In the genomic region with DNA sequence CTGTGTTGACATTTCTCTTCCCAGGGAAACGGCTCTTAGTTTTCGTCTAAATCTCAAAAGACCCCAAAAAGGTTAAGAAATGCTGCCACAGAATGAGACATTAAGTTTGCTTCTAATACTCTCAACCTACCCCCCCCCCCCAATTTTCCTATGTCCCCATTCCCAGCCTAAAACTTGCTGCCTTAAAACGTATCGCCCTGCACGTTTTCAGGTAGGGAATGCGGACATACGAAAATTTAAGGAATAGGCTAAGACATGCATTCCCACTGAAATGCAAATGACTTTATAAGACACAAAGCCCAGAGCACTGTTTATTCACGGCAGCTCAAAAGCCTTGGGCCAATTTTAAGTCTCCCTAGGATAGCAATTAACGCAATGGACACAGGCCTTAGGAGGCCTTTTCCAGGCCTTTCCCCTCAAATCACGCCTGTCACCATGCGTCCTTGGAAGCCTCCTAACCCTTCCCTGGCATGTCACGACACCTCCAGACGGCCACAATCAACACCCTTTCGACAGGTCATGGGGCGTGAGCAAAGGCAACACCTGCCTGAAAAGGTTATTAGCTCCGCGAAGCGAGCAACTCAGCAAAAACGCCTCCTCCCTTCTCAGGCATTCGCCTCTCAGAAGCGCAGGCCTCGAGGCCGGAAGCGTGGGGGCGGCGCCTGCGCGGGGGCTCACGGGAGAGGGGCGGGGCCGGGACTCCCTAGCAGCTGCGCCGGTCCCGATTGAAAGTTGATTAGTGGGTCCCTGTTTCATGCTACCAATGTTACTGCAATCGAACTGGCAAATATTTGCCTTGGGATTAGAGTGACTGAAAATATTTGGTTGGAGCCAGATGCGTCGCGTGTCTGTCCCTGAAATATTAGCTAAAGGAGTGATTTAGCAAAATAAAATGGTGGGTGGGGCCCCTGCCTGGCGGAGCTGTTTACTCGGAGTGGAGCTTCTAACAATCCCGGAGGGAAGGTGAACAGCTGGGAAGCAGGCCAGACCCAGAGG, we compare ENCODE assay signal across 13 cellular contexts. TPM values are rescaled to one million over a fixed set of nuclear protein-coding genes. Genes with fewer than 3 reads are reported as not detected.
DNase-seq lines count a peak whose midpoint lies in the region; ATAC-seq and TF ChIP-seq lines count a peak whose summit lies in the region.
"Had no signal": no experiment of that assay in that cellular context is flagged by ENCODE, and none has a peak within 500 bp of the region (broad histone marks: within the 10 kb centered on the region; RNA-seq: fewer than 3 reads in every experiment).

No MANE protein-coding gene starts in this region.

- H2AFZ ChIP-seq in smooth muscle cell (ENCODE audit: low read depth), result no peak overlapping the region

- H3K4me2 ChIP-seq in smooth muscle cell, result no peak overlapping the region

- no peaks in the 10 kb centered on the region for H3F3A ChIP-seq in smooth muscle cell (ENCODE audit: low read depth)

- TF ChIP-seq POLR2A in gastroesophageal sphincter (IDR thresholded peaks at IDR 0.05), result no peak

- intact Hi-C loops in Right ventricle myocardium inferior (cut with DNase I), result no loop called here

- 38 to 68% methylated on average over 14 to 17 of the region's 41 CpGs for WGBS in gastroesophageal sphincter (ENCODE audit: low coverage in 1 of 2), 2 donors
- 77% methylated on average over 40 of the region's 41 CpGs for WGBS in smooth muscle cell (ENCODE audit: low lambda C conversion rate)

- TF ChIP-seq EP300 in gastroesophageal sphincter (IDR thresholded peaks at IDR 0.05), result no peak

- H3K27ac ChIP-seq in gastroesophageal sphincter (peak overlapping the region in 2 of 4 donors; percentile 37 to 56), smooth muscle cell (ENCODE audit: low read depth) (no peak overlapping the region)

- H3K4me3 ChIP-seq in gastroesophageal sphincter (peak overlapping the region; percentile 2 to 41), smooth muscle cell (peak overlapping the region; percentile 13)

- TF ChIP-seq CTCF in gastroesophageal sphincter (IDR thresholded peaks at IDR 0.05), result no peak
- no peak for TF ChIP-seq CTCF in smooth muscle cell (IDR thresholded peaks at IDR 0.05; ENCODE audit: borderline replicate concordance, insufficient read depth, poor library complexity, severe bottlenecking)

- H3K36me3 ChIP-seq in gastroesophageal sphincter (no peaks in the 10 kb centered on the region), smooth muscle cell (ENCODE audit: low read depth) (no peaks in the 10 kb centered on the region)

- H3K9me3 ChIP-seq in gastroesophageal sphincter (peaks cover 0 to 3% (median 0%) of the 10 kb centered on the region in 3 donors), smooth muscle cell (replicated peaks; ENCODE audit: low read depth) (no peaks in the 10 kb centered on the region)

- no peak overlapping the region for H3K9ac ChIP-seq in smooth muscle cell (ENCODE audit: low read depth)

- no peaks in the 10 kb centered on the region for H3K79me2 ChIP-seq in smooth muscle cell (ENCODE audit: low read depth)

- DNase-seq in HuH-7 (ENCODE audit: low spot score) (peak; percentile 76), NCI-H748 treated with DMSO at 0.1 percent for 48 hours (lab: John Stamatoyannopoulos, UW) (peak; percentile 80), smooth muscle cell (lab: John Stamatoyannopoulos, UW; ENCODE audit: unreplicated experiment) (no peak), Right ventricle myocardium inferior (ENCODE audit: missing footprints) (no peak)
- no peak for DNase-seq in stimulated activated CD4-positive, alpha-beta T cell treated with anti-CD3 and anti-CD28 coated beads, Interleukin-2, amount 100 ng/mL, for 24 hours
- DNase-seq: activated CD8-positive, alpha-beta T cell treated with anti-CD3 and anti-CD28 coated beads, Interleukin-2, amount 10 ng/mL, durations not matched to agents 7 days and 5 days; effector CD8-positive, alpha-beta T cell; kidney glomerular epithelial cell; NCI-H2107; stimulated activated CD4-positive, alpha-beta T cell treated with anti-CD3 and anti-CD28 coated beads, Interleukin-4, amount 100 ng/mL, for 24 hours had no signal

- H4K20me1 ChIP-seq in smooth muscle cell (ENCODE audit: low read depth), result no peaks in the 10 kb centered on the region

- peak; percentile 53 for ATAC-seq in gastroesophageal sphincter
- ATAC-seq in GM19035 (IDR thresholded peaks at IDR 0.05; ENCODE audit: unreplicated experiment), result no peak
- ATAC-seq in Right ventricle myocardium inferior, result no peak
- ATAC-seq in GM18511 (IDR thresholded peaks at IDR 0.05; ENCODE audit: unreplicated experiment), result no peak
- ATAC-seq: activated CD8-positive, alpha-beta T cell treated with anti-CD3 and anti-CD28 coated beads, Interleukin-2, amount 10 ng/mL, durations not matched to agents 7 days and 5 days had no signal

- H3K4me1 ChIP-seq in gastroesophageal sphincter (no peaks in the 10 kb centered on the region), smooth muscle cell (ENCODE audit: low read depth) (peaks cover 11% of the 10 kb centered on the region)

- H3K27me3 ChIP-seq in gastroesophageal sphincter (no peaks in the 10 kb centered on the region), smooth muscle cell (ENCODE audit: low read depth) (no peaks in the 10 kb centered on the region)

RNA-seq across cellular contexts. Expression of a gene that starts 45.1 kb away (rescaled TPM):
- total RNA-seq in gastroesophageal sphincter (under 1 TPM in 3 of 4 donors, not detected in 1; 0.27 to 0.94 (median 0.59) TPM), smooth muscle cell (0.13 and 0.40 TPM in 2 replicates), Right ventricle myocardium inferior (0.08 TPM)
- not detected in 2 replicates for polyA plus RNA-seq in smooth muscle cell

Comparison
In these comparisons a context has a peak if more than half of its experiments do, and no peak if none do; other contexts are left out.
1. DNase-seq: peak in HuH-7 (single experiment) and NCI-H748 treated with DMSO at 0.1 percent for 48 hours (single experiment); none in smooth muscle cell (single experiment), stimulated activated CD4-positive, alpha-beta T cell treated with anti-CD3 and anti-CD28 coated beads, Interleukin-2, amount 100 ng/mL, for 24 hours (0 of 2) and Right ventricle myocardium inferior (single experiment).